9 cellular contexts compared by ENCODE assay signal in genomic region chr7:22913116-22913515, GRCh38.
"Had no signal": no experiment of that assay in that cellular context is flagged by ENCODE, and none has a peak within 500 bp of the region (broad histone marks: within the 10 kb centered on the region; RNA-seq: fewer than 3 reads in every experiment).

No MANE protein-coding gene starts in this region.

- ATAC-seq: HCT116, HepG2, K562 had no signal

- H3K27ac ChIP-seq: GM23248, HL-60 had no signal

- H3K27ac Mint-ChIP-seq: HFFc6 had no signal

- H3K36me3 ChIP-seq: HAP-1 had no signal

- H3K9me3 Mint-ChIP-seq: HFFc6 had no signal

- H3K4me3 Mint-ChIP-seq: HFFc6 had no signal

- H3K4me3 ChIP-seq: GM23248, HAP-1, K562 had no signal

- H2AFZ ChIP-seq: GM23248 had no signal

- H3K4me1 ChIP-seq: HAP-1 had no signal

- H3K9me3 ChIP-seq: HAP-1 had no signal

- H3K9ac ChIP-seq: GM23248 had no signal

- DNase-seq: GM23248, GOT3, H7, HFFc6 had no signal
